ENCODE assay signal across 1 cellular context in the genomic region with DNA sequence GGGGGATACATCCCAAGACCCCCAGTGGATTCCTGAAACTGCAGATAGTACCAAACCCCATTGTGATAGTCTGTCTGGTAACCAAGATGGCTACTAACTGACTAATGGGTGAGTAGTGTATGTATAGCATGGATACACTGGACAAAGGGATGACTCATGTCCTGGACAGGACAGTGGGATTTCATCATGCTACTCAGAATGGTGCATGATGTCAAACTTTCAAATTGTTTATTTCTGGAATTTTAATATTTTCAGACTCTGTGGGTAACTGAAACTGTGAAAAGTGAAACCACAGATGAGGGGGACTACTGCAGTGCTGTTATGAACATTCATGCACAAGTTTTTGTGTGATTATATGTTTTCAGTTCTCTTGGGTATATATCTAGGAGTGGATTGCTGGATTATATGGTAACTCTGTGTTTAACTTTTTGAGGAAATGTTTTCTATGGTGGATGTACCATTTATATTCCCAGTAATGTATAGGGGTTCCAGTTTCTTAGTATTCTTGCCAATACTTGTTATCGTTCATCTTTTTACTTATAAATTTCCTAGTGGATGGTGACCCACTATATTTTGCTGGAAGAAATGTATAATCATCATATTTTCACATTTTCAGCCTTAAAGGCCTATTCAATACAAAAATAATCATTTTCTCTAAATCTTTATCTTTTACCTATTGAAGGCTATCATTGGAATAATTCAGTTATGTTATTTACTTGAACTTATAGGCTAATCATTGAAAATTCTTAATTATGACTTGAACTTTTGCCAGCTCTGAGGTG.
TF ChIP-seq lines count a peak whose summit lies in the region.

No MANE protein-coding gene starts in this region.

TF ChIP-seq in K562, 482 proteins besides CTCF, POLR2A, EP300 and RAD21 (continued from another document and continues in another):
- TF ChIP-seq, protein P1, sequence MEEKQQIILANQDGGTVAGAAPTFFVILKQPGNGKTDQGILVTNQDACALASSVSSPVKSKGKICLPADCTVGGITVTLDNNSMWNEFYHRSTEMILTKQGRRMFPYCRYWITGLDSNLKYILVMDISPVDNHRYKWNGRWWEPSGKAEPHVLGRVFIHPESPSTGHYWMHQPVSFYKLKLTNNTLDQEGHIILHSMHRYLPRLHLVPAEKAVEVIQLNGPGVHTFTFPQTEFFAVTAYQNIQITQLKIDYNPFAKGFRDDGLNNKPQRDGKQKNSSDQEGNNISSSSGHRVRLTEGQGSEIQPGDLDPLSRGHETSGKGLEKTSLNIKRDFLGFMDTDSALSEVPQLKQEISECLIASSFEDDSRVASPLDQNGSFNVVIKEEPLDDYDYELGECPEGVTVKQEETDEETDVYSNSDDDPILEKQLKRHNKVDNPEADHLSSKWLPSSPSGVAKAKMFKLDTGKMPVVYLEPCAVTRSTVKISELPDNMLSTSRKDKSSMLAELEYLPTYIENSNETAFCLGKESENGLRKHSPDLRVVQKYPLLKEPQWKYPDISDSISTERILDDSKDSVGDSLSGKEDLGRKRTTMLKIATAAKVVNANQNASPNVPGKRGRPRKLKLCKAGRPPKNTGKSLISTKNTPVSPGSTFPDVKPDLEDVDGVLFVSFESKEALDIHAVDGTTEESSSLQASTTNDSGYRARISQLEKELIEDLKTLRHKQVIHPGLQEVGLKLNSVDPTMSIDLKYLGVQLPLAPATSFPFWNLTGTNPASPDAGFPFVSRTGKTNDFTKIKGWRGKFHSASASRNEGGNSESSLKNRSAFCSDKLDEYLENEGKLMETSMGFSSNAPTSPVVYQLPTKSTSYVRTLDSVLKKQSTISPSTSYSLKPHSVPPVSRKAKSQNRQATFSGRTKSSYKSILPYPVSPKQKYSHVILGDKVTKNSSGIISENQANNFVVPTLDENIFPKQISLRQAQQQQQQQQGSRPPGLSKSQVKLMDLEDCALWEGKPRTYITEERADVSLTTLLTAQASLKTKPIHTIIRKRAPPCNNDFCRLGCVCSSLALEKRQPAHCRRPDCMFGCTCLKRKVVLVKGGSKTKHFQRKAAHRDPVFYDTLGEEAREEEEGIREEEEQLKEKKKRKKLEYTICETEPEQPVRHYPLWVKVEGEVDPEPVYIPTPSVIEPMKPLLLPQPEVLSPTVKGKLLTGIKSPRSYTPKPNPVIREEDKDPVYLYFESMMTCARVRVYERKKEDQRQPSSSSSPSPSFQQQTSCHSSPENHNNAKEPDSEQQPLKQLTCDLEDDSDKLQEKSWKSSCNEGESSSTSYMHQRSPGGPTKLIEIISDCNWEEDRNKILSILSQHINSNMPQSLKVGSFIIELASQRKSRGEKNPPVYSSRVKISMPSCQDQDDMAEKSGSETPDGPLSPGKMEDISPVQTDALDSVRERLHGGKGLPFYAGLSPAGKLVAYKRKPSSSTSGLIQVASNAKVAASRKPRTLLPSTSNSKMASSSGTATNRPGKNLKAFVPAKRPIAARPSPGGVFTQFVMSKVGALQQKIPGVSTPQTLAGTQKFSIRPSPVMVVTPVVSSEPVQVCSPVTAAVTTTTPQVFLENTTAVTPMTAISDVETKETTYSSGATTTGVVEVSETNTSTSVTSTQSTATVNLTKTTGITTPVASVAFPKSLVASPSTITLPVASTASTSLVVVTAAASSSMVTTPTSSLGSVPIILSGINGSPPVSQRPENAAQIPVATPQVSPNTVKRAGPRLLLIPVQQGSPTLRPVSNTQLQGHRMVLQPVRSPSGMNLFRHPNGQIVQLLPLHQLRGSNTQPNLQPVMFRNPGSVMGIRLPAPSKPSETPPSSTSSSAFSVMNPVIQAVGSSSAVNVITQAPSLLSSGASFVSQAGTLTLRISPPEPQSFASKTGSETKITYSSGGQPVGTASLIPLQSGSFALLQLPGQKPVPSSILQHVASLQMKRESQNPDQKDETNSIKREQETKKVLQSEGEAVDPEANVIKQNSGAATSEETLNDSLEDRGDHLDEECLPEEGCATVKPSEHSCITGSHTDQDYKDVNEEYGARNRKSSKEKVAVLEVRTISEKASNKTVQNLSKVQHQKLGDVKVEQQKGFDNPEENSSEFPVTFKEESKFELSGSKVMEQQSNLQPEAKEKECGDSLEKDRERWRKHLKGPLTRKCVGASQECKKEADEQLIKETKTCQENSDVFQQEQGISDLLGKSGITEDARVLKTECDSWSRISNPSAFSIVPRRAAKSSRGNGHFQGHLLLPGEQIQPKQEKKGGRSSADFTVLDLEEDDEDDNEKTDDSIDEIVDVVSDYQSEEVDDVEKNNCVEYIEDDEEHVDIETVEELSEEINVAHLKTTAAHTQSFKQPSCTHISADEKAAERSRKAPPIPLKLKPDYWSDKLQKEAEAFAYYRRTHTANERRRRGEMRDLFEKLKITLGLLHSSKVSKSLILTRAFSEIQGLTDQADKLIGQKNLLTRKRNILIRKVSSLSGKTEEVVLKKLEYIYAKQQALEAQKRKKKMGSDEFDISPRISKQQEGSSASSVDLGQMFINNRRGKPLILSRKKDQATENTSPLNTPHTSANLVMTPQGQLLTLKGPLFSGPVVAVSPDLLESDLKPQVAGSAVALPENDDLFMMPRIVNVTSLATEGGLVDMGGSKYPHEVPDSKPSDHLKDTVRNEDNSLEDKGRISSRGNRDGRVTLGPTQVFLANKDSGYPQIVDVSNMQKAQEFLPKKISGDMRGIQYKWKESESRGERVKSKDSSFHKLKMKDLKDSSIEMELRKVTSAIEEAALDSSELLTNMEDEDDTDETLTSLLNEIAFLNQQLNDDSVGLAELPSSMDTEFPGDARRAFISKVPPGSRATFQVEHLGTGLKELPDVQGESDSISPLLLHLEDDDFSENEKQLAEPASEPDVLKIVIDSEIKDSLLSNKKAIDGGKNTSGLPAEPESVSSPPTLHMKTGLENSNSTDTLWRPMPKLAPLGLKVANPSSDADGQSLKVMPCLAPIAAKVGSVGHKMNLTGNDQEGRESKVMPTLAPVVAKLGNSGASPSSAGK (IDR thresholded peaks at IDR 0.05) = no peak
- peak; percentile 24; the same call in 1 of the 2 replicates for TF ChIP-seq EP400 (IDR thresholded peaks at IDR 0.05)
- peak; percentile 74 for TF ChIP-seq SOX6 (IDR thresholded peaks at IDR 0.05)
- TF ChIP-seq ZC3H4 (CRISPR knock-in tag; IDR thresholded peaks at IDR 0.05; ENCODE audit: borderline replicate concordance) = no peak
- TF ChIP-seq RFX5 (IDR thresholded peaks at IDR 0.05; ENCODE audit: low read depth, low read length) = no peak
- no peak for TF ChIP-seq ASH1L (IDR thresholded peaks at IDR 0.05; ENCODE audit: borderline replicate concordance, low read depth, partially characterized antibody)
- no peak for TF ChIP-seq TFE3 (CRISPR knock-in tag; IDR thresholded peaks at IDR 0.05)
- TF ChIP-seq SNIP1 (IDR thresholded peaks at IDR 0.05; ENCODE audit: low read depth) = no peak
- no peak for TF ChIP-seq ZBTB1 (CRISPR knock-in tag; IDR thresholded peaks at IDR 0.05; ENCODE audit: borderline replicate concordance, low read depth)
- TF ChIP-seq, protein P2, sequence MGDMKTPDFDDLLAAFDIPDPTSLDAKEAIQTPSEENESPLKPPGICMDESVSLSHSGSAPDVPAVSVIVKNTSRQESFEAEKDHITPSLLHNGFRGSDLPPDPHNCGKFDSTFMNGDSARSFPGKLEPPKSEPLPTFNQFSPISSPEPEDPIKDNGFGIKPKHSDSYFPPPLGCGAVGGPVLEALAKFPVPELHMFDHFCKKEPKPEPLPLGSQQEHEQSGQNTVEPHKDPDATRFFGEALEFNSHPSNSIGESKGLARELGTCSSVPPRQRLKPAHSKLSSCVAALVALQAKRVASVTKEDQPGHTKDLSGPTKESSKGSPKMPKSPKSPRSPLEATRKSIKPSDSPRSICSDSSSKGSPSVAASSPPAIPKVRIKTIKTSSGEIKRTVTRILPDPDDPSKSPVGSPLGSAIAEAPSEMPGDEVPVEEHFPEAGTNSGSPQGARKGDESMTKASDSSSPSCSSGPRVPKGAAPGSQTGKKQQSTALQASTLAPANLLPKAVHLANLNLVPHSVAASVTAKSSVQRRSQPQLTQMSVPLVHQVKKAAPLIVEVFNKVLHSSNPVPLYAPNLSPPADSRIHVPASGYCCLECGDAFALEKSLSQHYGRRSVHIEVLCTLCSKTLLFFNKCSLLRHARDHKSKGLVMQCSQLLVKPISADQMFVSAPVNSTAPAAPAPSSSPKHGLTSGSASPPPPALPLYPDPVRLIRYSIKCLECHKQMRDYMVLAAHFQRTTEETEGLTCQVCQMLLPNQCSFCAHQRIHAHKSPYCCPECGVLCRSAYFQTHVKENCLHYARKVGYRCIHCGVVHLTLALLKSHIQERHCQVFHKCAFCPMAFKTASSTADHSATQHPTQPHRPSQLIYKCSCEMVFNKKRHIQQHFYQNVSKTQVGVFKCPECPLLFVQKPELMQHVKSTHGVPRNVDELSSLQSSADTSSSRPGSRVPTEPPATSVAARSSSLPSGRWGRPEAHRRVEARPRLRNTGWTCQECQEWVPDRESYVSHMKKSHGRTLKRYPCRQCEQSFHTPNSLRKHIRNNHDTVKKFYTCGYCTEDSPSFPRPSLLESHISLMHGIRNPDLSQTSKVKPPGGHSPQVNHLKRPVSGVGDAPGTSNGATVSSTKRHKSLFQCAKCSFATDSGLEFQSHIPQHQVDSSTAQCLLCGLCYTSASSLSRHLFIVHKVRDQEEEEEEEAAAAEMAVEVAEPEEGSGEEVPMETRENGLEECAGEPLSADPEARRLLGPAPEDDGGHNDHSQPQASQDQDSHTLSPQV (IDR thresholded peaks at IDR 0.05) = peak; percentile 58; the same call in 1 of the 2 replicates
- TF ChIP-seq HEY1 (CRISPR knock-in tag; IDR thresholded peaks at IDR 0.05; ENCODE audit: borderline replicate concordance) = no peak
- no peak for TF ChIP-seq TAF15 (IDR thresholded peaks at IDR 0.05; ENCODE audit: low read depth, low read length)
- TF ChIP-seq ZNF232 (CRISPR knock-in tag; IDR thresholded peaks at IDR 0.05) = no peak
- TF ChIP-seq SMAD3 (CRISPR knock-in tag; conservative IDR thresholded peaks at IDR 0.05) = 0 out of 2 replicates have a peak, but pooled peaks have one; percentile 41
- 0 out of 2 replicates have a peak, but pooled peaks have one; percentile 32 for TF ChIP-seq IRF9 (tag; IDR thresholded peaks at IDR 0.05)
- TF ChIP-seq ZNF584 (CRISPR knock-in tag; IDR thresholded peaks at IDR 0.05; ENCODE audit: low read depth) = peak; percentile 78; the same call in 1 of the 2 replicates
- no peak for TF ChIP-seq BDP1 (IDR thresholded peaks at IDR 0.05; ENCODE audit: insufficient read depth, insufficient read length)
- TF ChIP-seq CBX1 (IDR thresholded peaks at IDR 0.05; ENCODE audit: low read depth) = no peak
- TF ChIP-seq SMARCB1 (IDR thresholded peaks at IDR 0.05; ENCODE audit: insufficient read length, low read depth) = no peak
- no peak for TF ChIP-seq ZNF785 (CRISPR knock-in tag; IDR thresholded peaks at IDR 0.05)
- TF ChIP-seq BRD9 (IDR thresholded peaks at IDR 0.05; ENCODE audit: low read depth, partially characterized antibody) = no peak
- TF ChIP-seq ZFX (CRISPR knock-in tag; IDR thresholded peaks at IDR 0.05) = no peak
- peak; percentile 60; the same call in 1 of the 2 replicates for TF ChIP-seq DPF2 (IDR thresholded peaks at IDR 0.05)
- TF ChIP-seq SPI1 (IDR thresholded peaks at IDR 0.05; ENCODE audit: borderline replicate concordance, low read depth, low read length) = no peak
- TF ChIP-seq, protein P3, sequence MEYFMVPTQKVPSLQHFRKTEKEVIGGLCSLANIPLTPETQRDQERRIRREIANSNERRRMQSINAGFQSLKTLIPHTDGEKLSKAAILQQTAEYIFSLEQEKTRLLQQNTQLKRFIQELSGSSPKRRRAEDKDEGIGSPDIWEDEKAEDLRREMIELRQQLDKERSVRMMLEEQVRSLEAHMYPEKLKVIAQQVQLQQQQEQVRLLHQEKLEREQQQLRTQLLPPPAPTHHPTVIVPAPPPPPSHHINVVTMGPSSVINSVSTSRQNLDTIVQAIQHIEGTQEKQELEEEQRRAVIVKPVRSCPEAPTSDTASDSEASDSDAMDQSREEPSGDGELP (CRISPR knock-in tag; IDR thresholded peaks at IDR 0.05; ENCODE audit: borderline replicate concordance) = no peak
- no peak for TF ChIP-seq FOXA1 (IDR thresholded peaks at IDR 0.05; ENCODE audit: borderline replicate concordance)
- no peak for TF ChIP-seq STAG1 (CRISPR knock-in tag; IDR thresholded peaks at IDR 0.05; ENCODE audit: borderline replicate concordance)
- no peak for TF ChIP-seq TAF7 (tag; IDR thresholded peaks at IDR 0.05)
- TF ChIP-seq SMAD4 (CRISPR knock-in tag; conservative IDR thresholded peaks at IDR 0.05) = peak; percentile 74
- no peak for TF ChIP-seq ZNF124 (CRISPR knock-in tag; IDR thresholded peaks at IDR 0.05)
- TF ChIP-seq NR2C1 (IDR thresholded peaks at IDR 0.05) = no peak
- TF ChIP-seq NR2C1 (tag; IDR thresholded peaks at IDR 0.05) = peak; percentile 23
- TF ChIP-seq FOSL1 (tag; conservative IDR thresholded peaks at IDR 0.05) = peak; percentile 98
- no peak for TF ChIP-seq ZNF347 (CRISPR knock-in tag; IDR thresholded peaks at IDR 0.05; ENCODE audit: low read depth)
- TF ChIP-seq, protein P4, sequence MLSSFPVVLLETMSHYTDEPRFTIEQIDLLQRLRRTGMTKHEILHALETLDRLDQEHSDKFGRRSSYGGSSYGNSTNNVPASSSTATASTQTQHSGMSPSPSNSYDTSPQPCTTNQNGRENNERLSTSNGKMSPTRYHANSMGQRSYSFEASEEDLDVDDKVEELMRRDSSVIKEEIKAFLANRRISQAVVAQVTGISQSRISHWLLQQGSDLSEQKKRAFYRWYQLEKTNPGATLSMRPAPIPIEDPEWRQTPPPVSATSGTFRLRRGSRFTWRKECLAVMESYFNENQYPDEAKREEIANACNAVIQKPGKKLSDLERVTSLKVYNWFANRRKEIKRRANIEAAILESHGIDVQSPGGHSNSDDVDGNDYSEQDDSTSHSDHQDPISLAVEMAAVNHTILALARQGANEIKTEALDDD (IDR thresholded peaks at IDR 0.05) = peak; percentile 85
- peak; percentile 14; the same call in 1 of the 2 replicates for TF ChIP-seq MAFK (IDR thresholded peaks at IDR 0.05; ENCODE audit: low read length)
- peak; percentile 93 for TF ChIP-seq ZNF175 (CRISPR knock-in tag; IDR thresholded peaks at IDR 0.05; ENCODE audit: low read depth)
- TF ChIP-seq TCFL5 (CRISPR knock-in tag; conservative IDR thresholded peaks at IDR 0.05) = no peak
- no peak for TF ChIP-seq ZKSCAN8 (CRISPR knock-in tag; IDR thresholded peaks at IDR 0.05)
- peak; percentile 94 for TF ChIP-seq JUN (IDR thresholded peaks at IDR 0.05; ENCODE audit: borderline replicate concordance, low read depth, low read length)
- peak; percentile 72; the same call in 1 of the 2 replicates for TF ChIP-seq JUN (CRISPR knock-in tag; IDR thresholded peaks at IDR 0.05; ENCODE audit: borderline replicate concordance)
